4 cellular contexts compared by ENCODE assay signal in genomic region chr6:118124851-118125250, GRCh38.
"Had no signal": no experiment of that assay in that cellular context is flagged by ENCODE, and none has a peak within 500 bp of the region (broad histone marks: within the 10 kb centered on the region; RNA-seq: fewer than 3 reads in every experiment).

No MANE protein-coding gene starts in this region.

- ATAC-seq: GM23338 had no signal

- H3K4me3 ChIP-seq: GM23338 had no signal

- DNase-seq: H9, HCEC 1CT, IMR-90 had no signal
